In genomic region chr17:30217746-30218245, GRCh38 we compare ENCODE assay signal across 8 cellular contexts. TPM values are rescaled to one million over a fixed set of nuclear protein-coding genes. Genes with fewer than 3 reads are reported as not detected.
"Had no signal": no experiment of that assay in that cellular context is flagged by ENCODE, and none has a peak within 500 bp of the region (broad histone marks: within the 10 kb centered on the region; RNA-seq: fewer than 3 reads in every experiment).

No MANE protein-coding gene starts in this region.

- DNase-seq: GM23248, GOT3, H7, HFFc6, IMR-90 had no signal

- FAIRE-seq: K562 had no signal

RNA-seq across cellular contexts. Expression of gene SLC6A4, which starts 17.7 kb away (rescaled TPM):
- total RNA-seq: GM23248, H4, H7, HFFc6, HT1080 had no signal
